18 cellular contexts compared by ENCODE assay signal in genomic region chrX:128717635-128718578, GRCh38.
A peak's percentile ranks its signal among the peaks of the same experiment; 100 is the strongest.
DNase-seq lines count a peak whose midpoint lies in the region; ATAC-seq and TF ChIP-seq lines count a peak whose summit lies in the region.
"Had no signal": no experiment of that assay in that cellular context is flagged by ENCODE, and none has a peak within 500 bp of the region (broad histone marks: within the 10 kb centered on the region; RNA-seq: fewer than 3 reads in every experiment).

No MANE protein-coding gene starts in this region.

- no peak overlapping the region for H3K27ac ChIP-seq in WERI-Rb-1
- no peak overlapping the region for H3K27ac ChIP-seq in hepatocyte

- peak; percentile 61 for ATAC-seq in mucosa of descending colon
- no peak for ATAC-seq in HG02678 (IDR thresholded peaks at IDR 0.05; ENCODE audit: unreplicated experiment)
- ATAC-seq: GM23338, HCT116, HepG2 had no signal

- H3K4me1 ChIP-seq in mucosa of descending colon (ENCODE audit: low read depth) (no peaks in the 10 kb centered on the region), hepatocyte (ENCODE audit: insufficient read depth) (no peaks in the 10 kb centered on the region)

- H3K4me3 ChIP-seq in WERI-Rb-1 (ENCODE audit: low read depth, low read length) (no peak overlapping the region), mucosa of descending colon (no peak overlapping the region), hepatocyte (no peak overlapping the region)
- H3K4me3 ChIP-seq: GM23338 had no signal

- WGBS in hepatocyte (ENCODE audit: low lambda C conversion rate, missing lambda C conversion rate): 70% methylated on average over 4 of the region's 4 CpGs

- no peaks in the 10 kb centered on the region for H3K36me3 ChIP-seq in WERI-Rb-1
- no peaks in the 10 kb centered on the region for H3K36me3 ChIP-seq in mucosa of descending colon (ENCODE audit: low read depth)
- no peaks in the 10 kb centered on the region for H3K36me3 ChIP-seq in hepatocyte (replicated peaks; ENCODE audit: insufficient read depth, low read depth)

- no peaks in the 10 kb centered on the region for H3K9me3 ChIP-seq in WERI-Rb-1 (ENCODE audit: severe bottlenecking)
- H3K9me3 ChIP-seq in mucosa of descending colon: no peaks in the 10 kb centered on the region
- no peaks in the 10 kb centered on the region for H3K9me3 ChIP-seq in hepatocyte (ENCODE audit: low read depth)

- H4K20me1 ChIP-seq in hepatocyte (ENCODE audit: insufficient read depth, poor library complexity, severe bottlenecking): no peaks in the 10 kb centered on the region

- no peak for TF ChIP-seq CTCF in WERI-Rb-1 (IDR thresholded peaks at IDR 0.05; ENCODE audit: low read depth, low read length)
- no peak for TF ChIP-seq CTCF in mucosa of descending colon (IDR thresholded peaks at IDR 0.05)
- TF ChIP-seq CTCF in hepatocyte (IDR thresholded peaks at IDR 0.05; ENCODE audit: poor library complexity): no peak

- H3K9me2 ChIP-seq in hepatocyte (replicated peaks; ENCODE audit: insufficient read depth): no peaks in the 10 kb centered on the region

- H3K27me3 ChIP-seq in WERI-Rb-1 (ENCODE audit: insufficient read depth, low read depth, severe bottlenecking) (peaks cover under 1% of the 10 kb centered on the region), hepatocyte (no peaks in the 10 kb centered on the region)

- H3K79me2 ChIP-seq in hepatocyte: no peaks in the 10 kb centered on the region

- DNase-seq in DMS 273 (lab: John Stamatoyannopoulos, UW; ENCODE audit: unreplicated experiment) (peak; percentile 3), DMS 273 treated with DMSO at 0.1 percent for 48 hours (lab: John Stamatoyannopoulos, UW) (no peak), NCI-H69 (lab: John Stamatoyannopoulos, UW) (peak; percentile 47), WERI-Rb-1 (peak; percentile 12), mucosa of descending colon (peak in 1 of 3 donors; percentile 2), hepatocyte (ENCODE audit: low spot score) (no peak)
- DNase-seq: 8988T; C1 segment of cervical spinal cord; CD4-positive, CD25-positive, alpha-beta regulatory T cell; CD8-positive, alpha-beta memory T cell; COR-L47; DMS79 treated with DMSO at 0.1 percent for 48 hours; GF-D8; HFFc6 had no signal

- H2AFZ ChIP-seq in hepatocyte: no peak overlapping the region
- H2AFZ ChIP-seq: GM23338 had no signal

- H3K4me2 ChIP-seq in hepatocyte: no peak overlapping the region
- H3K4me2 ChIP-seq: GM23338 had no signal

- intact Hi-C loops in mucosa of descending colon (cut with DNase I, micrococcal nuclease): no loop called here

Comparison
In these comparisons a context has a peak if more than half of its experiments do, and no peak if none do; other contexts are left out.
1. DNase-seq: peak in DMS 273 (single experiment), NCI-H69 (single experiment) and WERI-Rb-1 (single experiment); none in DMS 273 treated with DMSO at 0.1 percent for 48 hours (single experiment) and hepatocyte (single experiment).